1 cellular context compared by ENCODE assay signal in genomic region chr20:10551732-10552724, GRCh38.
TF ChIP-seq lines count a peak whose summit lies in the region.

No MANE protein-coding gene starts in this region.

TF ChIP-seq in GM12878, 131 proteins besides CTCF, POLR2A, EP300 and RAD21 (continued from another document and continues in another):
- TF ChIP-seq ATF2 (IDR thresholded peaks at IDR 0.05; ENCODE audit: low read length) (peak; percentile 48; the same call in 1 of the 2 replicates), SPI1 (IDR thresholded peaks at IDR 0.05; ENCODE audit: borderline replicate concordance, insufficient read depth, low read depth, low read length) (0 out of 2 replicates have a peak, but pooled peaks have one; percentile 32), FOXK2 (IDR thresholded peaks at IDR 0.05) (no peak), MTA2 (IDR thresholded peaks at IDR 0.05; ENCODE audit: low read depth) (0 out of 2 replicates have a peak, but pooled peaks have one; percentile 58), POU2F2 (IDR thresholded peaks at IDR 0.05; ENCODE audit: borderline replicate concordance, low read depth, low read length) (no peak), BMI1 (IDR thresholded peaks at IDR 0.05; ENCODE audit: borderline replicate concordance) (no peak), BHLHE40 (IDR thresholded peaks at IDR 0.05; ENCODE audit: borderline replicate concordance in 1 of 2, low read depth in 2 of 2, low read length in 1 of 2) (no peak), BCLAF1 (IDR thresholded peaks at IDR 0.05) (no peak), REST (IDR thresholded peaks at IDR 0.05; ENCODE audit: low read depth, low read length) (no peak), ZSCAN29 (IDR thresholded peaks at IDR 0.05) (no peak), SMC3 (IDR thresholded peaks at IDR 0.05; ENCODE audit: borderline replicate concordance, low read length) (no peak; the same call in 1 of the 2 replicates), ZNF622 (IDR thresholded peaks at IDR 0.05) (no peak), POLR2AphosphoS2 (IDR thresholded peaks at IDR 0.05; ENCODE audit: low read depth, low read length) (no peak), STAT3 (IDR thresholded peaks at IDR 0.05; ENCODE audit: low read depth, low read length) (no peak), CREB1 (IDR thresholded peaks at IDR 0.05; ENCODE audit: low read depth) (no peak), RAD51 (IDR thresholded peaks at IDR 0.05) (no peak), TCF12 (IDR thresholded peaks at IDR 0.05; ENCODE audit: low read depth, low read length) (peak; percentile 66; the same call in 1 of the 2 replicates), CEBPZ (IDR thresholded peaks at IDR 0.05; ENCODE audit: low read depth, low read length) (no peak), RELA (IDR thresholded peaks at IDR 0.05; ENCODE audit: borderline replicate concordance, partially characterized antibody) (no peak), GABPA (IDR thresholded peaks at IDR 0.05; ENCODE audit: low read depth) (no peak), EGR1 (IDR thresholded peaks at IDR 0.05; ENCODE audit: borderline replicate concordance in 1 of 2, low read depth in 2 of 2, low read length in 2 of 2) (peak in 1 of 2 experiments; percentile 75; a peak in 1 of 3 replicates), ZZZ3 (IDR thresholded peaks at IDR 0.05; ENCODE audit: control insufficient read depth, insufficient read length, low read depth) (no peak), PML (IDR thresholded peaks at IDR 0.05; ENCODE audit: low read length) (no peak), GATAD2B (conservative IDR thresholded peaks at IDR 0.05; ENCODE audit: low read depth) (no peak), RELB (IDR thresholded peaks at IDR 0.05; ENCODE audit: low read depth) (peak; percentile 84), PKNOX1 (IDR thresholded peaks at IDR 0.05) (peak; percentile 87), NFIC (IDR thresholded peaks at IDR 0.05; ENCODE audit: low read depth, low read length) (peak; percentile 48; the same call in 1 of the 2 replicates), NKRF (conservative IDR thresholded peaks at IDR 0.05) (no peak), ZBTB33 (IDR thresholded peaks at IDR 0.05) (no peak), ZNF207 (IDR thresholded peaks at IDR 0.05; ENCODE audit: borderline replicate concordance) (no peak), IKZF1 (conservative IDR thresholded peaks at IDR 0.05) (peak; percentile 62; the same call in 1 of the 2 replicates), HSF1 (IDR thresholded peaks at IDR 0.05; ENCODE audit: low read depth, low read length) (peak; percentile 91), IKZF2 (IDR thresholded peaks at IDR 0.05) (peak; percentile 51 to 59; a peak in 2 of 4 replicates), RUNX3 (IDR thresholded peaks at IDR 0.05; ENCODE audit: low read length) (peak; percentile 36; the same call in 1 of the 2 replicates)
